In genomic region chr5:178624626-178625546, GRCh38 we compare ENCODE assay signal across 8 cellular contexts. TPM values are rescaled to one million over a fixed set of nuclear protein-coding genes. Genes with fewer than 3 reads are reported as not detected.
A peak's percentile ranks its signal among the peaks of the same experiment; 100 is the strongest.
DNase-seq lines count a peak whose midpoint lies in the region; ATAC-seq, FAIRE-seq and TF ChIP-seq lines count a peak whose summit lies in the region.

No MANE protein-coding gene starts in this region.

- H2BK15ac ChIP-seq in mesendoderm (replicated peaks; ENCODE audit: low read depth): no peak overlapping the region

- H3K27ac ChIP-seq in GM12878 (ENCODE audit: control insufficient read depth, insufficient read depth) (no peak overlapping the region; the same call in 1 of the 2 replicates), mesendoderm (ENCODE audit: low read depth, low read length) (no peak overlapping the region)

- H3K79me1 ChIP-seq in mesendoderm (ENCODE audit: low read length): peaks cover 3% of the 10 kb centered on the region

- no peak overlapping the region for H4K8ac ChIP-seq in mesendoderm (ENCODE audit: low read depth, low read length)

- ATAC-seq in GM12878 (no peak), HG03342 (IDR thresholded peaks at IDR 0.05; ENCODE audit: unreplicated experiment) (no peak), GM21515 (IDR thresholded peaks at IDR 0.05; ENCODE audit: unreplicated experiment) (no peak), HG03442 (IDR thresholded peaks at IDR 0.05; ENCODE audit: unreplicated experiment) (no peak), HG03457 (IDR thresholded peaks at IDR 0.05; ENCODE audit: unreplicated experiment) (no peak)

- peak overlapping the region; percentile 80 for H3K4me3 ChIP-seq in HFF-Myc (replicated peaks; ENCODE audit: low read depth, low read length)
- peak overlapping the region; percentile 79 for H3K4me3 ChIP-seq in GM12878
- H3K4me3 ChIP-seq in mesendoderm (ENCODE audit: low read length): no peak overlapping the region

- H2AFZ ChIP-seq in GM12878 (ENCODE audit: control insufficient read depth, low read depth, low read length): no peak overlapping the region

- no TSS peak for BruUV-seq in GM12878 (replicated peaks; lab: Mats Ljungman, UMichigan)

- in situ Hi-C loops in GM12878 (cut with MboI): loop anchor here (10.0 kb wide), 1 partner anchor 920 kb away; no protein-coding TSS in a partner anchor

- no peak overlapping the region for H3K4ac ChIP-seq in mesendoderm (ENCODE audit: low read depth, low read length)

- RAD21 ChIA-PET in GM12878 (lab: Charles Lee; ENCODE audit: unreplicated experiment): interaction anchor here (0.5 to 1.9 kb wide), 3 partner anchors 12 to 106 kb away, joined by 3 to 7 read pairs (median 4); partner anchors contain the start of gene ZNF354A

- no peaks in the 10 kb centered on the region for H3K27me3 ChIP-seq in GM12878 (replicated peaks in 1 of 2; ENCODE audit: control insufficient read depth in 2 of 2, insufficient read depth in 2 of 2, low read length in 1 of 2)
- H3K27me3 ChIP-seq in mesendoderm (ENCODE audit: insufficient read depth, low read length, poor library complexity): no peaks in the 10 kb centered on the region

- CTCF ChIA-PET in GM12878 (lab: Yijun Ruan, JAX): interaction anchor here (0.6 to 2.5 kb wide), 7 partner anchors 10 to 1289 kb away, joined by 3 to 11 read pairs (median 3); no protein-coding TSS in a partner anchor

- H3K9me3 ChIP-seq in GM12878 (replicated peaks; ENCODE audit: control insufficient read depth, insufficient read depth, low read length): no peaks in the 10 kb centered on the region; the same call in 2 of the 3 replicates

- no peak for TF ChIP-seq EP300 in GM12878 (IDR thresholded peaks at IDR 0.05; ENCODE audit: borderline replicate concordance in 1 of 2, control insufficient read depth in 1 of 2, low read depth in 2 of 2, low read length in 2 of 2)

- H3K23ac ChIP-seq in mesendoderm (ENCODE audit: low read length): no peak overlapping the region

- H3K9ac ChIP-seq in GM12878 (ENCODE audit: control insufficient read depth, insufficient read depth, low read length) (peak overlapping the region; percentile 99), mesendoderm (ENCODE audit: low read length) (peak overlapping the region; percentile 83)

- no peak for FAIRE-seq in GM12878 (lab: Jason Lieb, UNC)

- H3K79me2 ChIP-seq in GM12878 (ENCODE audit: control insufficient read depth, insufficient read depth, low read length) (peaks cover 58% of the 10 kb centered on the region), mesendoderm (ENCODE audit: control insufficient read depth, insufficient read depth, low read length) (peaks cover 20% of the 10 kb centered on the region)

- no peaks in the 10 kb centered on the region for H4K20me1 ChIP-seq in GM12878 (ENCODE audit: control insufficient read depth, insufficient read depth)

- H3K36me3 ChIP-seq in GM12878 (ENCODE audit: control insufficient read depth in 2 of 2, insufficient read depth in 2 of 2, low read length in 1 of 2) (peaks cover under 1 to 13% of the 10 kb centered on the region in 2 experiments), mesendoderm (ENCODE audit: control insufficient read depth, insufficient read depth, low read length) (no peaks in the 10 kb centered on the region)

- POLR2A ChIA-PET in GM12878 (lab: Charles Lee): interaction anchor here (0.8 to 2.5 kb wide), 4 partner anchors 9 to 999 kb away, joined by 3 to 8 read pairs (median 6); partner anchors contain the start of gene HNRNPH1

- WGBS in GM12878 (ENCODE audit: insufficient coverage, insufficient replicate concordance, low lambda C conversion rate, missing lambda C conversion rate): 18% methylated on average over 15 of the region's 15 CpGs
- no CpG with 5 or more reads among the region's 15 CpGs for WGBS in mesendoderm (ENCODE audit: extremely low coverage, insufficient coverage, low lambda C conversion rate)

- no peak for TF ChIP-seq CTCF in HFF-Myc (IDR thresholded peaks at IDR 0.05; ENCODE audit: low read depth, low read length, missing control alignments)
- no peak for TF ChIP-seq CTCF in GM12878 (IDR thresholded peaks at IDR 0.05 in 2 of 3, conservative IDR thresholded peaks at IDR 0.05 in 1 of 3; ENCODE audit: control insufficient read depth in 2 of 3, extremely low read depth in 1 of 3, insufficient read depth in 1 of 3, low read depth in 3 of 3, low read length in 3 of 3)

- H3K56ac ChIP-seq in mesendoderm (ENCODE audit: low read length): peak overlapping the region; percentile 63

- no peak overlapping the region for H4K5ac ChIP-seq in mesendoderm (ENCODE audit: low read length)

- H2BK5ac ChIP-seq in mesendoderm (ENCODE audit: low read length): no peak overlapping the region

- no peak overlapping the region for H3K18ac ChIP-seq in mesendoderm (ENCODE audit: low read length)

- intact Hi-C loops in GM12878 (cut with micrococcal nuclease; ENCODE audit: unreplicated experiment): loop anchor here (10.0 kb wide), 2 partner anchors 230 to 930 kb away; partner anchors contain the start of genes RUFY1 and ZNF354B

- TF ChIP-seq RAD21 in GM12878 (IDR thresholded peaks at IDR 0.05; ENCODE audit: insufficient read depth, low read depth, low read length): no peak

- no peak overlapping the region for H2AK5ac ChIP-seq in mesendoderm (ENCODE audit: low read length)

- DNase-seq in A172 (ENCODE audit: low spot score) (peak; percentile 13), HFF-Myc (ENCODE audit: extremely low read depth, low read depth) (no peak), GM12878 (ENCODE audit: low read depth, low spot score) (no peak), mesendoderm (peak; percentile 28)

- SMC1A ChIA-PET in GM12878 (lab: Charles Lee; ENCODE audit: uncharacterized antibody, unreplicated experiment): interaction anchor here (0.9 to 2.4 kb wide), 6 partner anchors 8 to 215 kb away, joined by 4 to 10 read pairs (median 5); no protein-coding TSS in a partner anchor

- no peak overlapping the region for H2BK120ac ChIP-seq in mesendoderm (ENCODE audit: low read depth, low read length)

- H3K4me1 ChIP-seq in GM12878 (ENCODE audit: control insufficient read depth, insufficient read depth, low read length) (no peaks in the 10 kb centered on the region), mesendoderm (ENCODE audit: control insufficient read depth, low read depth, low read length) (peaks cover 2% of the 10 kb centered on the region)

- no peak for TF ChIP-seq POLR2A in GM12878 (IDR thresholded peaks at IDR 0.05; ENCODE audit: low read depth, low read length)

- peak overlapping the region; percentile 68 for H3K4me2 ChIP-seq in GM12878 (ENCODE audit: control insufficient read depth, insufficient read depth)
- H3K4me2 ChIP-seq in mesendoderm (ENCODE audit: low read length): peak overlapping the region; percentile 30

RNA-seq across cellular contexts. Expression of gene CLK4, which starts 2.0 kb away (rescaled TPM):
- total RNA-seq in A172 (2014; rRNA removed; shearing (Covaris generic)): 13.6 and 15.1 TPM in 2 replicates
- total RNA-seq in GM12878 (2013; cell fraction: nucleolus; rRNA removed): 196 and 199 TPM in 2 replicates
- total RNA-seq in GM12878 (2014; rRNA removed) (21.2 and 25.6 TPM in 2 replicates), GM12878 (2014; rRNA removed; fragmentation: Illumina TruSeq; extraction: Trizol) (21.7 and 21.9 TPM in 2 replicates), GM12878 (2021) (17.0 and 19.3 TPM in 2 replicates)
- polyA plus RNA-seq in GM12878 (2011; ENCODE audit: low read depth): 7.4 TPM
- polyA plus RNA-seq in GM12878 (2011; rRNA removed) (47.9 and 66.3 TPM in 2 replicates), GM12878 (2014; fragmentation: Illumina TruSeq; extraction: Trizol) (16.2 and 23.0 TPM in 2 replicates), GM12878 (2014; fragmentation: Nextera tagmentation; extraction: Ambion mirVana) (10 to 100 TPM; 13.6 to 20.7 TPM), GM12878 (2014; rRNA removed) (16.3 and 21.0 TPM in 2 replicates), GM12878 (2016; fragmentation: Nextera tagmentation; extraction: Ambion mirVana) (10 to 100 TPM; 16.4 to 17.5 TPM)
- polyA plus RNA-seq in GM12878 (2011; cell fraction: cytosol; rRNA removed): 13.9 and 15.0 TPM in 2 replicates
- 120 and 150 TPM in 2 replicates for polyA plus RNA-seq in GM12878 (2011; cell fraction: nucleus; rRNA removed)
- polyA plus RNA-seq in GM12878 (2012): 11.5 and 11.7 TPM in 2 replicates
- polyA minus RNA-seq in GM12878 (2011; rRNA and poly(A)+ RNA removed): 47.9 and 61.4 TPM in 2 replicates
- 8.1 and 8.3 TPM in 2 replicates for polyA minus RNA-seq in GM12878 (2011; cell fraction: cytosol; rRNA and poly(A)+ RNA removed)
- polyA minus RNA-seq in GM12878 (2011; cell fraction: nucleus; rRNA and poly(A)+ RNA removed): 107 and 132 TPM in 2 replicates
- 5.7 TPM for polyA plus RNA-seq in mesendoderm (2013, experiment 1 of 2)
- polyA plus RNA-seq in mesendoderm (2013, experiment 2 of 2): 5.2 TPM

RNA-seq across cellular contexts. Expression of gene COL23A1, which starts 34.7 kb away (rescaled TPM):
- not detected in 2 replicates for total RNA-seq in A172 (2014; rRNA removed; shearing (Covaris generic))
- not detected in 2 replicates for total RNA-seq in GM12878 (2013; cell fraction: nucleolus; rRNA removed)
- total RNA-seq in GM12878 (2014; rRNA removed) (0.05 and 0.11 TPM in 2 replicates), GM12878 (2014; rRNA removed; fragmentation: Illumina TruSeq; extraction: Trizol) (0.05 TPM in 1 of 2 replicates, not detected in the other), GM12878 (2021) (0.08 TPM in 1 of 2 replicates, not detected in the other)
- not detected for polyA plus RNA-seq in GM12878 (2011; ENCODE audit: low read depth)
- polyA plus RNA-seq in GM12878 (2011; rRNA removed) (not detected in 2 replicates), GM12878 (2014; fragmentation: Illumina TruSeq; extraction: Trizol) (0.03 TPM in 1 of 2 replicates, not detected in the other), GM12878 (2014; fragmentation: Nextera tagmentation; extraction: Ambion mirVana) (not detected), GM12878 (2014; rRNA removed) (0.09 TPM in 1 of 2 replicates, not detected in the other), GM12878 (2016; fragmentation: Nextera tagmentation; extraction: Ambion mirVana) (under 1 TPM; 0.07 to 0.83 TPM)
- not detected in 2 replicates for polyA plus RNA-seq in GM12878 (2011; cell fraction: cytosol; rRNA removed)
- 0.10 and 0.12 TPM in 2 replicates for polyA plus RNA-seq in GM12878 (2011; cell fraction: nucleus; rRNA removed)
- 0.08 TPM in 1 of 2 replicates, not detected in the other for polyA plus RNA-seq in GM12878 (2012)
- polyA minus RNA-seq in GM12878 (2011; rRNA and poly(A)+ RNA removed): not detected in 2 replicates
- not detected in 2 replicates for polyA minus RNA-seq in GM12878 (2011; cell fraction: cytosol; rRNA and poly(A)+ RNA removed)
- polyA minus RNA-seq in GM12878 (2011; cell fraction: nucleus; rRNA and poly(A)+ RNA removed): 0.12 and 0.29 TPM in 2 replicates
- polyA plus RNA-seq in mesendoderm (2013, experiment 1 of 2): 0.49 TPM
- polyA plus RNA-seq in mesendoderm (2013, experiment 2 of 2): 0.45 TPM

Comparison
In these comparisons a context has a peak if more than half of its experiments do, and no peak if none do; other contexts are left out.
1. DNase-seq: peak in A172 (single experiment) and mesendoderm (single experiment); none in HFF-Myc (single experiment) and GM12878 (single experiment).